Comparison of ENCODE assay signal across 14 cellular contexts in genomic region chr4:76536381-76536689, GRCh38.
DNase-seq lines count a peak whose midpoint lies in the region; ATAC-seq and TF ChIP-seq lines count a peak whose summit lies in the region.
"Had no signal": no experiment of that assay in that cellular context is flagged by ENCODE, and none has a peak within 500 bp of the region (broad histone marks: within the 10 kb centered on the region; RNA-seq: fewer than 3 reads in every experiment).

No MANE protein-coding gene starts in this region.

- H3K79me2 ChIP-seq in PC-3 (ENCODE audit: low read length) (no peaks in the 10 kb centered on the region), osteoblast (ENCODE audit: insufficient read depth, low read length) (no peaks in the 10 kb centered on the region)

- H3K27ac ChIP-seq in PC-3 (ENCODE audit: low read length) (peak overlapping the region; percentile 44), SJSA1 (peak overlapping the region; percentile 46), right lobe of liver (peak overlapping the region; percentile 4 to 73 (median 67)), osteoblast (ENCODE audit: low read depth, low read length) (no peak overlapping the region)
- H3K27ac ChIP-seq: BLaER1 treated with 17β-estradiol and CSF1 and Interleukin-3, amounts not matched to agents 10 nM and 100 nM; HL-60 had no signal

- no peak overlapping the region for H3K9ac ChIP-seq in PC-3 (ENCODE audit: low read length)
- H3K9ac ChIP-seq: BLaER1 treated with 17β-estradiol and CSF1 and Interleukin-3, amounts not matched to agents 10 nM and 100 nM had no signal

- H2AFZ ChIP-seq in PC-3 (ENCODE audit: low read length) (no peak overlapping the region), osteoblast (ENCODE audit: low read length) (no peak overlapping the region)

- DNase-seq in PC-3: no peak
- no peak for DNase-seq in SJSA1 (ENCODE audit: low read depth in 1 of 2, low spot score in 2 of 2)
- no peak for DNase-seq in right lobe of liver
- no peak for DNase-seq in osteoblast (ENCODE audit: insufficient read length, low spot score, missing footprints)
- DNase-seq in HPDE6-E6E7 (ENCODE audit: extremely low spot score): no peak
- DNase-seq: Calu3; CD8-positive, alpha-beta T cell; DMS79 treated with DMSO at 0.1 percent for 48 hours; GF-D8; H9 had no signal

- peaks cover 4% of the 10 kb centered on the region for H3F3A ChIP-seq in PC-3 (ENCODE audit: low read length, unreplicated experiment)

- ATAC-seq in PC-3 (no peak), right lobe of liver (peak; percentile 74 to 86 (median 78)), GM21447 (IDR thresholded peaks at IDR 0.05; ENCODE audit: unreplicated experiment) (no peak), HG02852 (IDR thresholded peaks at IDR 0.05; ENCODE audit: unreplicated experiment) (no peak)
- ATAC-seq: CD8-positive, alpha-beta T cell had no signal

- H3K4me1 ChIP-seq in PC-3 (ENCODE audit: insufficient read depth, low read length) (peaks cover 21% of the 10 kb centered on the region), SJSA1 (replicated peaks) (peaks cover 50% of the 10 kb centered on the region), right lobe of liver (peaks cover 0 to 17% (median 7%) of the 10 kb centered on the region in 4 donors), osteoblast (ENCODE audit: insufficient read depth, low read length) (peaks cover 23% of the 10 kb centered on the region)

- CTCF ChIA-PET in PC-3 (lab: Charles Lee): no interaction called here

- TF ChIP-seq CTCF in PC-3 (conservative IDR thresholded peaks at IDR 0.05; ENCODE audit: low read depth, low read length) (no peak), right lobe of liver (IDR thresholded peaks at IDR 0.05) (no peak), osteoblast (IDR thresholded peaks at IDR 0.05; ENCODE audit: extremely low read depth, low read depth, low read length) (no peak)

- H3K9me3 ChIP-seq in PC-3 (ENCODE audit: low read length) (no peaks in the 10 kb centered on the region), SJSA1 (replicated peaks) (no peaks in the 10 kb centered on the region), right lobe of liver (no peaks in the 10 kb centered on the region), osteoblast (ENCODE audit: low read depth, low read length) (no peaks in the 10 kb centered on the region)

- POLR2A ChIA-PET in PC-3 (lab: Charles Lee; ENCODE audit: unreplicated experiment): no interaction called here

- no peak for TF ChIP-seq POLR2A in right lobe of liver (IDR thresholded peaks at IDR 0.05)

- H4K20me1 ChIP-seq in PC-3 (ENCODE audit: low read length) (no peaks in the 10 kb centered on the region), osteoblast (ENCODE audit: insufficient read depth, low read length) (no peaks in the 10 kb centered on the region)
- H4K20me1 ChIP-seq: BLaER1 treated with 17β-estradiol and CSF1 and Interleukin-3, amounts not matched to agents 10 nM and 100 nM had no signal

- H3K9me2 ChIP-seq in PC-3 (replicated peaks; ENCODE audit: low read length): no peaks in the 10 kb centered on the region

- H3K4me3 ChIP-seq in PC-3 (ENCODE audit: low read length): peak overlapping the region; percentile 34; the same call in 1 of the 2 replicates
- no peak overlapping the region for H3K4me3 ChIP-seq in SJSA1
- H3K4me3 ChIP-seq in right lobe of liver: no peak overlapping the region
- H3K4me3 ChIP-seq in osteoblast (ENCODE audit: insufficient read depth, low read length): no peak overlapping the region
- H3K4me3 ChIP-seq: BLaER1 treated with 17β-estradiol and CSF1 and Interleukin-3, amounts not matched to agents 10 nM and 100 nM had no signal

- H3K36me3 ChIP-seq in PC-3 (ENCODE audit: low read depth, low read length): no peaks in the 10 kb centered on the region
- no peaks in the 10 kb centered on the region for H3K36me3 ChIP-seq in SJSA1
- H3K36me3 ChIP-seq in right lobe of liver: no peaks in the 10 kb centered on the region
- no peaks in the 10 kb centered on the region for H3K36me3 ChIP-seq in osteoblast (ENCODE audit: insufficient read depth, low read length)
- H3K36me3 ChIP-seq: BLaER1 treated with 17β-estradiol and CSF1 and Interleukin-3, amounts not matched to agents 10 nM and 100 nM had no signal

- H3K27me3 ChIP-seq in PC-3 (ENCODE audit: low read length): no peaks in the 10 kb centered on the region
- H3K27me3 ChIP-seq in SJSA1 (replicated peaks): no peaks in the 10 kb centered on the region
- no peaks in the 10 kb centered on the region for H3K27me3 ChIP-seq in right lobe of liver
- no peaks in the 10 kb centered on the region for H3K27me3 ChIP-seq in osteoblast (ENCODE audit: insufficient read depth, low read length)
- H3K27me3 ChIP-seq: BLaER1 treated with 17β-estradiol and CSF1 and Interleukin-3, amounts not matched to agents 10 nM and 100 nM had no signal

- 29% methylated on average over 2 of the region's 2 CpGs for WGBS in right lobe of liver (ENCODE audit: insufficient coverage, low coverage, low lambda C conversion rate, missing lambda C conversion rate)

- peak overlapping the region; percentile 64 for H3K4me2 ChIP-seq in PC-3 (ENCODE audit: low read length)
- peak overlapping the region; percentile 66 for H3K4me2 ChIP-seq in osteoblast (ENCODE audit: insufficient read depth, low read length)
- H3K4me2 ChIP-seq: BLaER1 treated with 17β-estradiol and CSF1 and Interleukin-3, amounts not matched to agents 10 nM and 100 nM had no signal

- BruUV-seq in PC-3 (replicated peaks; lab: Mats Ljungman, UMichigan): no TSS peak

- intact Hi-C loops in PC-3 (cut with micrococcal nuclease) (no loop called here), right lobe of liver (cut with DNase I) (no loop called here)

Comparison
In these comparisons a context has a peak if more than half of its experiments do, and no peak if none do; other contexts are left out.
1. ATAC-seq: peak in right lobe of liver (4 of 4); none in PC-3 (single experiment), GM21447 (single experiment) and HG02852 (single experiment).